2 cellular contexts compared by ENCODE assay signal in the genomic region with DNA sequence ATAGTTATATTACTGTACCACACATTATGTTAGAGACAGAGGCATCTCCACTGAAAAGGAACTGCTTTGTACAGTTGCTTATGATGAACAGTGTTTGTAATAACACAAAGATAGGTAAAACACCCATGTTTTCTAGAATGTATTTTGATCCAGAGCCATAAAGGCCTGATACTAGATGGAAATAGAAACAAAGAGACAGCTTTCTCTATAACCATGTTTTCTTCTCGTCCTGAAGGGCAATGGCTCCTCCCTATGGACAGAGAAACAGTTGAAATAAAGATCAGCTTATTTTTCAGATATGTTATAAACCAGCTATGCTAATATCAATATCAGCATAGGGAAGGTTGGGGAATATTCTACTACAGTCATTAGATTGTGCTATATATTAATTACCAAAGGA.
TF ChIP-seq lines count a peak whose summit lies in the region.

No MANE protein-coding gene starts in this region.

TF ChIP-seq in HepG2, 621 proteins besides CTCF, POLR2A, EP300 and RAD21:
- TF ChIP-seq ETV6 (CRISPR knock-in tag; conservative IDR thresholded peaks at IDR 0.05): no peak
- TF ChIP-seq STAG1 (CRISPR knock-in tag; IDR thresholded peaks at IDR 0.05): peak; percentile 42

TF ChIP-seq in H1, 55 proteins besides CTCF, POLR2A, EP300 and RAD21:
- TF ChIP-seq RFX5 (IDR thresholded peaks at IDR 0.05; ENCODE audit: borderline replicate concordance, low read depth, low read length) (no peak), SIX5 (IDR thresholded peaks at IDR 0.05; ENCODE audit: low read depth, low read length) (peak; percentile 13; the same call in 1 of the 2 replicates)
